ENCODE assay signal across 19 cellular contexts in the genomic region with DNA sequence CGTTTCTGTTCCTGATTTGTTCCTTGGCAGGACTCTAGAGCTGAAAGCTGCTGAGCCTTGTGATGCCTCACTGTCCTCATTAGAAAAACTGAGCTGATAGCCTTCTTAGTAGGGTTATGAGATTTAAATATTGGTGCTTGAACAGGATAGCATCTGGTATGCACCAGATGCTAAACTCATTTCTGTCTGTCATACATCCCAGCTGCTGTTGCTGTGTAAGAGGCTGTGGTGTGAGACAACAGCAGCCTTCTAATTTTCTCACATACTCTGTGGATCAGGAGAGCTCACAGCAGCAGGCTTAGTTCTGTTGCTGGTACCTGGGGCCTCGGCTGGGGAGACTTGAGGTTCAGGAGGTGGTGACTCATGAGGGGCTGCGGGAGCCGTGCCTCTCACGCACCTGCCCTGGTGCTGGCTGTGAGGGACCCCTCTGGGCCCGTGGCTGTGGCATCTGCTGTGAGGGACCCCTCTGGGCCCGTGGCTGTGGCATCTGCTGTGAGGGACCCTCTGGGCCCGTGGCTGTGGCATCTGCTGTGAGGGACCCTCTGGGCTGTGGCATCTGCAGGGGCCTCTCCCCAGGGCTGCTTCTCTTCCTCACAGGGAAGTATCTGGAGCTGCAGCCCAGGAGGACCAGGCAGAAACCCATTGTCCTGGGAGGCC. TPM values are rescaled to one million over a fixed set of nuclear protein-coding genes. Genes with fewer than 3 reads are reported as not detected.
DNase-seq lines count a peak whose midpoint lies in the region; ATAC-seq and TF ChIP-seq lines count a peak whose summit lies in the region.
"Had no signal": no experiment of that assay in that cellular context is flagged by ENCODE, and none has a peak within 500 bp of the region (broad histone marks: within the 10 kb centered on the region; RNA-seq: fewer than 3 reads in every experiment).

No MANE protein-coding gene starts in this region.

- no peak for DNase-seq in stimulated activated naive CD8-positive, alpha-beta T cell treated with anti-CD3 and anti-CD28 coated beads, Interleukin-15, amount 100 ng/mL, for 72 hours
- no peak for DNase-seq in stimulated activated naive CD8-positive, alpha-beta T cell treated with anti-CD3 and anti-CD28 coated beads, Interleukin-15, Interleukin-2, amounts not matched to agents 100 U/mL and 50 U/mL, for 24 hours
- DNase-seq in NCI-H82 treated with DMSO at 0.1 percent for 48 hours (lab: John Stamatoyannopoulos, UW; ENCODE audit: unreplicated experiment) (peak; percentile 63), right atrium auricular region (ENCODE audit: low spot score) (no peak), NK-92 (lab: John Stamatoyannopoulos, UW; ENCODE audit: unreplicated experiment) (no peak), NCI-H748 treated with DMSO at 0.1 percent for 48 hours (lab: John Stamatoyannopoulos, UW) (no peak), H7 (no peak)
- DNase-seq: activated CD4-positive, alpha-beta T cell treated with anti-CD3 and anti-CD28 coated beads for 36 hours; activated gamma-delta T cell treated with Interleukin-2 at 50 U/mL for 16 hours; aorta; CD4-positive, alpha-beta memory T cell; EL; KBM-7; midbrain; NCI-H1105 had no signal

- H3K27me3 Mint-ChIP-seq in stimulated activated naive CD8-positive, alpha-beta T cell treated with anti-CD3 and anti-CD28 coated beads, Interleukin-15, amount 100 ng/mL, for 72 hours: no peaks in the 10 kb centered on the region
- H3K27me3 Mint-ChIP-seq: activated CD4-positive, alpha-beta T cell treated with anti-CD3 and anti-CD28 coated beads for 36 hours; CD4-positive, alpha-beta memory T cell; stimulated activated naive CD8-positive, alpha-beta T cell treated with anti-CD3 and anti-CD28 coated beads, Interleukin-15, Interleukin-2, amounts not matched to agents 100 ng/mL and 50 ng/mL, for 24 hours had no signal

- H3K27ac Mint-ChIP-seq in stimulated activated naive CD8-positive, alpha-beta T cell treated with anti-CD3 and anti-CD28 coated beads, Interleukin-15, amount 100 ng/mL, for 72 hours: peak overlapping the region in 1 of 2 donors; percentile 79
- H3K27ac Mint-ChIP-seq: activated CD4-positive, alpha-beta T cell treated with anti-CD3 and anti-CD28 coated beads for 36 hours; stimulated activated naive CD8-positive, alpha-beta T cell treated with anti-CD3 and anti-CD28 coated beads, Interleukin-15, Interleukin-2, amounts not matched to agents 100 ng/mL and 50 ng/mL, for 24 hours had no signal

- H3K4me1 Mint-ChIP-seq in stimulated activated naive CD8-positive, alpha-beta T cell treated with anti-CD3 and anti-CD28 coated beads, Interleukin-15, amount 100 ng/mL, for 72 hours: peaks cover 56% of the 10 kb centered on the region

- H3K27ac ChIP-seq in right atrium auricular region: peak overlapping the region; percentile 45 to 57
- H3K27ac ChIP-seq: neutrophil, SK-N-MC had no signal

- peak; percentile 36 for ATAC-seq in stimulated activated naive CD8-positive, alpha-beta T cell treated with anti-CD3 and anti-CD28 coated beads, Interleukin-15, amount 100 ng/mL, for 72 hours
- ATAC-seq in stimulated activated naive CD8-positive, alpha-beta T cell treated with anti-CD3 and anti-CD28 coated beads, Interleukin-15, Interleukin-2, amounts not matched to agents 100 U/mL and 50 U/mL, for 24 hours: no peak
- no peak for ATAC-seq in GM18511 (IDR thresholded peaks at IDR 0.05; ENCODE audit: unreplicated experiment)
- ATAC-seq: activated CD4-positive, alpha-beta T cell treated with anti-CD3 and anti-CD28 coated beads for 36 hours had no signal

- TF ChIP-seq CTCF in right atrium auricular region (IDR thresholded peaks at IDR 0.05): no peak

- H3K9me3 Mint-ChIP-seq in stimulated activated naive CD8-positive, alpha-beta T cell treated with anti-CD3 and anti-CD28 coated beads, Interleukin-15, amount 100 ng/mL, for 72 hours: no peaks in the 10 kb centered on the region
- H3K9me3 Mint-ChIP-seq: CD4-positive, alpha-beta memory T cell; stimulated activated naive CD8-positive, alpha-beta T cell treated with anti-CD3 and anti-CD28 coated beads, Interleukin-15, Interleukin-2, amounts not matched to agents 100 ng/mL and 50 ng/mL, for 24 hours had no signal

- no peaks in the 10 kb centered on the region for H3K9me3 ChIP-seq in right atrium auricular region
- H3K9me3 ChIP-seq: neutrophil had no signal

- H3K36me3 ChIP-seq in right atrium auricular region (peaks cover 33% of the 10 kb centered on the region), H7 (replicated peaks; ENCODE audit: control insufficient read depth, insufficient read depth, low read length) (no peaks in the 10 kb centered on the region; the same call in 1 of the 2 replicates)
- H3K36me3 ChIP-seq: neutrophil had no signal

- no peaks in the 10 kb centered on the region for H3K27me3 ChIP-seq in right atrium auricular region
- H3K27me3 ChIP-seq in H7 (ENCODE audit: control insufficient read depth, insufficient read depth, low read length): no peaks in the 10 kb centered on the region

- H3K4me1 ChIP-seq in right atrium auricular region: peaks cover 0 to 26% of the 10 kb centered on the region in 2 donors

- H3K4me3 ChIP-seq in right atrium auricular region: no peak overlapping the region
- no peak overlapping the region for H3K4me3 ChIP-seq in H7 (ENCODE audit: insufficient read depth, low read depth, low read length)
- H3K4me3 ChIP-seq: SK-N-MC had no signal

- H3K4me3 Mint-ChIP-seq in stimulated activated naive CD8-positive, alpha-beta T cell treated with anti-CD3 and anti-CD28 coated beads, Interleukin-15, amount 100 ng/mL, for 72 hours: no peak overlapping the region
- H3K4me3 Mint-ChIP-seq: activated CD4-positive, alpha-beta T cell treated with anti-CD3 and anti-CD28 coated beads for 36 hours; CD4-positive, alpha-beta memory T cell; stimulated activated naive CD8-positive, alpha-beta T cell treated with anti-CD3 and anti-CD28 coated beads, Interleukin-15, Interleukin-2, amounts not matched to agents 100 ng/mL and 50 ng/mL, for 24 hours had no signal

RNA-seq across cellular contexts. Expression of gene DYNC2I1, which starts 12.5 kb away (rescaled TPM):
- 10 to 100 TPM; 13.8 to 18.1 TPM for total RNA-seq in right atrium auricular region
- 5.5 and 11.8 TPM in 2 replicates for total RNA-seq in H7 (2014; rRNA removed; shearing (Covaris generic))

RNA-seq across cellular contexts. Expression of gene ESYT2, which starts 39.6 kb away (rescaled TPM):
- 10 to 100 TPM; 60.0 to 75.9 TPM for total RNA-seq in right atrium auricular region
- 33.1 and 41.0 TPM in 2 replicates for total RNA-seq in H7 (2014; rRNA removed; shearing (Covaris generic))
